In the genomic region with DNA sequence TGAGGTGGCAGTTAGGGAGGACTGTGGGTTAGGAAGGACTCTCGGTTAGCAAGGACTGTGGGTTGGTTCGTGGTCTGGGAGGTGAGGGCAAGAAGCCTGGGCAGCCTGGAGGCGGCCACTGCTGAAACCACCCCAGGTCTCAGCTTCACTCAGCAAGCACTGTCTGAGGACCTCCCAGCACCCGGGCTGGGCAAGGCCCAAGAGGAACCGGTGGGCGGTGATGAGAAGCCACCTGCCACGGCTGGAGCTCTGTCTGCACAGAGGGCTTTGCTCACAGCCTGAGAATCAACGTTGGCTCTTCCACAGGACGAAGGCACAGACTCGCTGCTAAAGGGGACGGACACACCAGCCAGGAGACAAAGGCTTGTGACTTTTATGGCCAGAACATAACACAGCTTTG, we compare ENCODE assay signal across 24 cellular contexts.
"Had no signal": no experiment of that assay in that cellular context is flagged by ENCODE, and none has a peak within 500 bp of the region (broad histone marks: within the 10 kb centered on the region; RNA-seq: fewer than 3 reads in every experiment).

No MANE protein-coding gene starts in this region.

- FAIRE-seq: HTR-8/SVneo had no signal

- H3K9ac ChIP-seq: SK-N-SH had no signal

- H3K27me3 ChIP-seq: MG63 had no signal

- DNase-seq: KBM-7; MG63; NCI-H1092; NCI-H1105 treated with DMSO at 0.1 percent for 48 hours; NCI-H1417 treated with DMSO at 0.1 percent for 48 hours; NCI-H146; NCI-H187; NCI-H2029; NCI-H2081 treated with DMSO at 0.1 percent for 48 hours; NCI-H2171; NCI-H226; NCI-H446; NCI-H510A; NCI-H524 treated with DMSO at 0.1 percent for 48 hours; NCI-H69; NCI-H774; NK-92 treated with Interleukin-12 subunit alpha and Interleukin-12 subunit beta, amount 100 ng/mL, for 24 hours; PC-3; SHP77; SK-N-SH had no signal

- H3K27ac ChIP-seq: HL-60, RWPE1 had no signal

- H3K9me3 ChIP-seq: MG63, SK-N-SH had no signal

- ATAC-seq: Panc1, PC-3 had no signal

- H3K4me2 ChIP-seq: SK-N-SH had no signal

- H3K36me3 ChIP-seq: MG63 had no signal

- H3K4me3 ChIP-seq: MG63 had no signal
